23 cellular contexts compared by ENCODE assay signal in the genomic region with DNA sequence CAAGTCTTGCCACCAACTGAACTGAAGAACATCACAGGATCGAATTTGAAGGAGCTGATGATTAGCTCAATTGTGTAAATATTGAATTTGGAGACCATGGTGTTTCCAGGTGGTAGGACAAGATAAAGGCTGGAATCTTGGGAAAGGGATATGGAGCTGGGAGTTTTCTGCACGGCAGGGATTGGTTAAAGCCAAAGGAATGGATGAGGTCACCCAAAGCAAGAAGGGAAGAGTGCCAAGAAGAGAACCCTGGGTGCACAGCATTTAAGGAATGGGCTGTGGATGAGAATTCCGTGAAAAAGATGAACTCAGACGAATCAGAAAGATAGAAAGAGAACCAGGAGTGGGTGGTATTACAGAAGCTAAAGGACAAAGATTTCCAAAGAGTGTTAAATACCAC.
"Had no signal": no experiment of that assay in that cellular context is flagged by ENCODE, and none has a peak within 500 bp of the region (broad histone marks: within the 10 kb centered on the region; RNA-seq: fewer than 3 reads in every experiment).

No MANE protein-coding gene starts in this region.

- DNase-seq: activated B cell treated with CpG ODN at 0.5 μM for 24 hours; activated CD4-positive, alpha-beta T cell treated with anti-CD3 and anti-CD28 coated beads for 1 hour; activated CD4-positive, alpha-beta T cell treated with anti-CD3 and anti-CD28 coated beads, Interleukin-2, amount 10 ng/mL, durations not matched to agents 24 days and 14 days; activated CD4-positive, alpha-beta T cell treated with anti-CD3 and anti-CD28 coated beads, Interleukin-2, amount 50 U/mL, for 48 hours; activated gamma-delta T cell treated with Interleukin-2 at 50 U/mL for 16 hours; activated naive CD4-positive, alpha-beta T cell treated with anti-CD3 and anti-CD28 coated beads, Interleukin-2, amount 10 ng/mL, durations not matched to agents 7 days and 5 days; activated naive CD8-positive, alpha-beta T cell treated with anti-CD3 and anti-CD28 coated beads for 36 hours; activated T-cell treated with anti-CD3 and anti-CD28 coated beads, Interleukin-2, amount 50 U/mL, for 4 hours; caudate nucleus; Karpas-422; MM.1S; NCI-H1105; NCI-H1436 treated with DMSO at 0.1 percent for 48 hours; NCI-H187 treated with DMSO at 0.1 percent for 48 hours; NCI-H2081 treated with DMSO at 0.1 percent for 48 hours; NCI-H526; NCI-H774; SHP77; SW 1271 had no signal

- H3K27me3 ChIP-seq: SJSA1 had no signal

- H3K4me3 ChIP-seq: K562, SJSA1 had no signal

- FAIRE-seq: K562, RCC 7860 had no signal

- H3K9me3 ChIP-seq: SJSA1 had no signal

- H3K36me3 ChIP-seq: SJSA1 had no signal

- ATAC-seq: activated T-cell treated with anti-CD3 and anti-CD28 coated beads, Interleukin-2, amount 50 U/mL, for 4 hours; K562; SK-N-SH treated with all-trans-retinoic acid at 6 μM for 48 hours had no signal
